Comparison of ENCODE assay signal across 1 cellular context in the genomic region with DNA sequence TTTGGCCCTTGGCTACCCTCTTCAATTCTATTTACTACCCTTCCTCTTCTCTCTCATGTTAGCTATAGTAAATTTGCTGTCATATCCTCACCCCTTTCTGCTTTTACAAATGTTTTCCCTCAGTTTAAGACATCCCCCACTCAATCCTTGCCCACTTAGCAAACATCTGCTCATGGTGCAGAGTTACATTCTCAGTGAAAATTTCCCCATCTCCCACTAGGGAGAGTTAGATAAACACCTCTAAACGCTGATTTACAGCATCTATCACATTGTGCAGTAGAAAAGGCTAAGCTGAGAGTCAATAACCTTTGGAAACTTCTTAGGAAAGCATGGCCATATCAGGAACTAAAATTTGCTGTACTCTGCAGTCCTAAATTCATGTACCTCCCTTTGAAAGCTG.
TF ChIP-seq lines count a peak whose summit lies in the region.

No MANE protein-coding gene starts in this region.

TF ChIP-seq in HepG2, 621 proteins besides CTCF, POLR2A, EP300 and RAD21:
- TF ChIP-seq ZNF7 (CRISPR knock-in tag; IDR thresholded peaks at IDR 0.05) (no peak), HNRNPL (IDR thresholded peaks at IDR 0.05; ENCODE audit: low read depth, low read length) (no peak), ZNF281 (CRISPR knock-in tag; IDR thresholded peaks at IDR 0.05; ENCODE audit: borderline replicate concordance) (no peak), JUND (CRISPR knock-in tag; IDR thresholded peaks at IDR 0.05) (no peak), HOXA3 (CRISPR knock-in tag; IDR thresholded peaks at IDR 0.05) (no peak), BRD4 (CRISPR knock-in tag; IDR thresholded peaks at IDR 0.05) (no peak), E2F1 (CRISPR knock-in tag; IDR thresholded peaks at IDR 0.05) (no peak), KIAA2018 (CRISPR knock-in tag; IDR thresholded peaks at IDR 0.05; ENCODE audit: borderline replicate concordance) (no peak), DNMT3B (CRISPR knock-in tag; conservative IDR thresholded peaks at IDR 0.05) (no peak), GRHL1 (CRISPR knock-in tag; conservative IDR thresholded peaks at IDR 0.05) (no peak), NR2C2 (CRISPR knock-in tag; IDR thresholded peaks at IDR 0.05; ENCODE audit: borderline replicate concordance) (no peak), MAF1 (CRISPR knock-in tag; IDR thresholded peaks at IDR 0.05; ENCODE audit: borderline replicate concordance) (no peak), ZNF678 (CRISPR knock-in tag; IDR thresholded peaks at IDR 0.05) (no peak)
TF ChIP-seq in HepG2: peak in this region for 0.
